8 cellular contexts compared by ENCODE assay signal in the genomic region with DNA sequence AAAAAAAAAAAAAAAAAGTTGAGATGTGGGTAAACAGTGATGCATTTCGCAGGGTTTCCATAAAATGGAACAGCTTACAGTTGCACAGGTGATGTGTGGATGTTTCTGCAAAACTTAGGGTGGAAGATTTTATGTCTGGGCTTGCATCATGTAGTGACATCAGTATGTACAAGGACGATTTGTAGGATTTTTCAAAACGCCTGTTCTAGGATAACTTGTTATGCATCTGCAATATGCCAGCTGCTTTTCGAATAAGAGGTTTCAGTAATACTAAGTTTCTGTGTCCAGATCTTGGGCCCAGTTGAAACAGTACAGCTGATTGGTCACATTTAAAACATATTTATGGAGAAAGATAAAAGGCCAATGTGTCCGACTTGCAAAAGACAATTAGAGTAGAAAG. TPM values are rescaled to one million over a fixed set of nuclear protein-coding genes. Genes with fewer than 3 reads are reported as not detected.
DNase-seq lines count a peak whose midpoint lies in the region; ATAC-seq and TF ChIP-seq lines count a peak whose summit lies in the region.

No MANE protein-coding gene starts in this region.

- peak overlapping the region; percentile 83 to 87 (median 85) for H3K4me3 Mint-ChIP-seq in T-cell

- CTCF ChIA-PET in T-cell (lab: Charles Lee) = interaction anchor here (0.5 to 2.6 kb wide), 5 partner anchors 62 to 416 kb away, joined by 3 to 10 read pairs (median 4); partner anchors contain the start of gene TMEM177 (in 1 of the 2)

- peaks cover 8% of the 10 kb centered on the region for H3K36me3 Mint-ChIP-seq in T-cell

- in situ Hi-C loops in GM13976 (cut with MboI; ENCODE audit: low sequenced_read_pairs, unreplicated experiment) = no loop called here

- POLR2A ChIA-PET in T-cell (lab: Charles Lee) = interaction anchor here in 1 of 2 donors (0.6 kb wide), 1 partner anchor 10 kb away, joined by 6 read pairs; no protein-coding TSS in a partner anchor

- no peaks in the 10 kb centered on the region for H3K27me3 Mint-ChIP-seq in T-cell

- peaks cover 54 to 56% (median 56%) of the 10 kb centered on the region in 3 donors for H3K4me1 Mint-ChIP-seq in T-cell

- H3K4me3 ChIP-seq in fibroblast of villous mesenchyme (ENCODE audit: low read depth, low read length) = peak overlapping the region; percentile 95
- peak overlapping the region; percentile 79 for H3K4me3 ChIP-seq in skeletal muscle cell (ENCODE audit: low read depth, low read length)

- peak overlapping the region; percentile 77 to 84 for H3K27ac Mint-ChIP-seq in T-cell

- DNase-seq in A172 (ENCODE audit: low spot score) (peak; percentile 40), GM13976 (ENCODE audit: low spot score) (peak; percentile 24), T-cell (no peak), fibroblast of villous mesenchyme (ENCODE audit: low read depth) (peak; percentile 53), skeletal muscle cell (ENCODE audit: low read depth) (no peak), Ammon's horn (ENCODE audit: low spot score) (no peak), NCI-H1436 (lab: John Stamatoyannopoulos, UW) (no peak), substantia nigra (lab: John Stamatoyannopoulos, UW) (no peak)

- no peak for TF ChIP-seq CTCF in GM13976 (IDR thresholded peaks at IDR 0.05; ENCODE audit: borderline replicate concordance, control extremely low read depth, extremely low read depth, insufficient read depth, missing control alignments)
- TF ChIP-seq CTCF in fibroblast of villous mesenchyme (IDR thresholded peaks at IDR 0.05; ENCODE audit: insufficient read depth, low read depth, low read length) = no peak

- no peak overlapping the region for H3K27ac ChIP-seq in substantia nigra (ENCODE audit: low read depth, low read length, poor library complexity, severe bottlenecking)

- no peaks in the 10 kb centered on the region for H3K9me3 Mint-ChIP-seq in T-cell

- ATAC-seq in T-cell (replicated peaks in 1 of 4) = no peak

RNA-seq across cellular contexts. Expression of gene PTPN4, which starts 1.2 kb away (rescaled TPM):
- total RNA-seq in A172 (2014; rRNA removed; shearing (Covaris generic)) = 33.0 and 36.2 TPM in 2 replicates
- 100 to 1,000 TPM; 105 to 134 (median 126) TPM for total RNA-seq in T-cell
- 18.0 and 28.5 TPM in 2 replicates for total RNA-seq in fibroblast of villous mesenchyme

Comparison
In these comparisons a context has a peak if more than half of its experiments do, and no peak if none do; other contexts are left out.
1. DNase-seq: peak in A172 (single experiment), GM13976 (single experiment) and fibroblast of villous mesenchyme (single experiment); none in T-cell (0 of 34), skeletal muscle cell (single experiment), Ammon's horn (single experiment), NCI-H1436 (single experiment) and substantia nigra (0 of 49).